ENCODE assay signal across 24 cellular contexts in genomic region chr5:116504593-116504992, GRCh38.
"Had no signal": no experiment of that assay in that cellular context is flagged by ENCODE, and none has a peak within 500 bp of the region (broad histone marks: within the 10 kb centered on the region; RNA-seq: fewer than 3 reads in every experiment).

No MANE protein-coding gene starts in this region.

- H3K27me3 ChIP-seq: foreskin keratinocyte, gastroesophageal sphincter, heart left ventricle, hepatocyte, right atrium auricular region, testis, tibial artery, upper lobe of left lung had no signal

- H3K4me3 Mint-ChIP-seq: memory B cell; naive thymus-derived CD8-positive, alpha-beta T cell; neural crest cell; stimulated activated memory B cell treated with anti-CD40 and anti-IgM and Interleukin-4, amounts not matched to agents 10 μg/mL and 1 μg/mL and 100 μg/mL, for 72 hours had no signal

- H3K27ac ChIP-seq: foreskin keratinocyte, gastroesophageal sphincter, heart left ventricle, hepatocyte, parathyroid adenoma, right atrium auricular region, testis, tibial artery, upper lobe of left lung had no signal

- H2AFZ ChIP-seq: hepatocyte, parathyroid adenoma had no signal

- H3K9me3 Mint-ChIP-seq: memory B cell; naive thymus-derived CD8-positive, alpha-beta T cell; neural crest cell; stimulated activated memory B cell treated with anti-CD40 and anti-IgM and Interleukin-4, amounts not matched to agents 10 μg/mL and 1 μg/mL and 100 μg/mL, for 72 hours had no signal

- H3K4me2 ChIP-seq: hepatocyte had no signal

- H3K9ac ChIP-seq: parathyroid adenoma had no signal

- H3K27ac Mint-ChIP-seq: memory B cell; naive thymus-derived CD8-positive, alpha-beta T cell; progenitor cell of endocrine pancreas; stimulated activated memory B cell treated with anti-CD40 and anti-IgM and Interleukin-4, amounts not matched to agents 10 μg/mL and 1 μg/mL and 100 μg/mL, for 72 hours had no signal

- H3K9me3 ChIP-seq: gastroesophageal sphincter, heart left ventricle, right atrium auricular region, testis, tibial artery, upper lobe of left lung had no signal

- H3K4me1 ChIP-seq: foreskin keratinocyte had no signal

- H3K36me3 ChIP-seq: right atrium auricular region, tibial artery had no signal

- DNase-seq: cerebellar nuclear complex; cortex of kidney; effector CD4-positive, alpha-beta T cell; foreskin keratinocyte; heart left ventricle; kidney; naive thymus-derived CD8-positive, alpha-beta T cell; stimulated activated CD4-positive, alpha-beta T cell treated with anti-CD3 and anti-CD28 coated beads, Interleukin-4, amount 100 ng/mL, for 4 hours; stimulated activated naive CD8-positive, alpha-beta T cell treated with anti-CD3 and anti-CD28 coated beads, Interleukin-15, Interleukin-2, amounts not matched to agents 100 U/mL and 50 U/mL, for 24 hours; substantia nigra; testis; tibial artery; upper lobe of left lung had no signal

- H3K4me3 ChIP-seq: gastroesophageal sphincter, heart left ventricle, hepatocyte, lung, right atrium auricular region, testis, tibial artery, upper lobe of left lung had no signal

- H3K4me1 Mint-ChIP-seq: memory B cell; naive thymus-derived CD8-positive, alpha-beta T cell; stimulated activated memory B cell treated with anti-CD40 and anti-IgM and Interleukin-4, amounts not matched to agents 10 μg/mL and 1 μg/mL and 100 μg/mL, for 72 hours had no signal

- ATAC-seq: foreskin keratinocyte; gastroesophageal sphincter; heart left ventricle; left lobe of liver; naive thymus-derived CD8-positive, alpha-beta T cell; sciatic nerve; stimulated activated memory B cell treated with anti-CD40 and anti-IgM and Interleukin-4, amounts not matched to agents 10 μg/mL and 1 μg/mL and 100 μg/mL, for 72 hours; stimulated activated naive CD8-positive, alpha-beta T cell treated with anti-CD3 and anti-CD28 coated beads, Interleukin-15, Interleukin-2, amounts not matched to agents 100 U/mL and 50 U/mL, for 24 hours had no signal

- H3K27me3 Mint-ChIP-seq: memory B cell; naive thymus-derived CD8-positive, alpha-beta T cell; progenitor cell of endocrine pancreas; stimulated activated memory B cell treated with anti-CD40 and anti-IgM and Interleukin-4, amounts not matched to agents 10 μg/mL and 1 μg/mL and 100 μg/mL, for 72 hours had no signal

- H3K79me2 ChIP-seq: parathyroid adenoma had no signal
